In the genomic region with DNA sequence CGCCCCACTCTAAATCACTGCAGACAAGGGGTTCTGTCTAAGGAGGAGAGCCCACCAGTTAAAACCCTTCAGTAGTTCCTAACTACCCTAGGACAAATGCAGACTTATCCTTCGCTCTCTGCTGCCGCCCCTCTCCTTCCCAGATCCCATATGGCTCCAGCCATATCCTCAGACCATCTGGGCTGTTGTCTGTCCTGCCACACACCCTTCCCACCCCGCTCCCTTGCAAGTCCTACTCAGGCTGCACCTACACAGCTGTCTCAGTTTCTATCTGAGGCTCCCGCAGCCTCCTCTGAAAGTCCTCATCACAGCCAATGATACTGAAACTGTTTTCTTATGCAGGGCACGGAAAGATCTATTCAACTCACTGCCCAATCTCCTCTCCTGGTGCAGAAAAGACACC, we compare ENCODE assay signal across 9 cellular contexts. TPM values are rescaled to one million over a fixed set of nuclear protein-coding genes. Genes with fewer than 3 reads are reported as not detected.
A peak's percentile ranks its signal among the peaks of the same experiment; 100 is the strongest.
DNase-seq lines count a peak whose midpoint lies in the region; ATAC-seq and TF ChIP-seq lines count a peak whose summit lies in the region.
"Had no signal": no experiment of that assay in that cellular context is flagged by ENCODE, and none has a peak within 500 bp of the region (broad histone marks: within the 10 kb centered on the region; RNA-seq: fewer than 3 reads in every experiment).

No MANE protein-coding gene starts in this region.

- ATAC-seq in GM18870 (IDR thresholded peaks at IDR 0.05; ENCODE audit: unreplicated experiment): peak; percentile 59
- ATAC-seq in HG02610 (IDR thresholded peaks at IDR 0.05; ENCODE audit: unreplicated experiment): peak; percentile 55
- ATAC-seq in T-cell (replicated peaks in 1 of 4): no peak
- ATAC-seq in GM18505 (IDR thresholded peaks at IDR 0.05; ENCODE audit: unreplicated experiment): no peak

- H3K36me3 Mint-ChIP-seq in T-cell (peaks cover 18% of the 10 kb centered on the region), nephron (ENCODE audit: low read depth) (peaks cover 19% of the 10 kb centered on the region)

- peak overlapping the region; percentile 75 to 87 (median 82) for H3K4me3 Mint-ChIP-seq in T-cell
- H3K4me3 Mint-ChIP-seq in nephron: peak overlapping the region; percentile 82 to 90 (median 88)

- no peak for TF ChIP-seq CTCF in nephron (IDR thresholded peaks at IDR 0.05; ENCODE audit: unreplicated experiment in 3 of 3)

- H3K4me1 Mint-ChIP-seq in T-cell (peaks cover 14 to 19% (median 17%) of the 10 kb centered on the region in 3 donors), nephron (peaks cover 13% of the 10 kb centered on the region)

- DNase-seq in T-cell (no peak), ureter (ENCODE audit: low spot score) (no peak), NCI-H69 (lab: John Stamatoyannopoulos, UW) (no peak), DMS79 treated with DMSO at 0.1 percent for 48 hours (lab: John Stamatoyannopoulos, UW) (no peak)

- POLR2A ChIA-PET in T-cell (lab: Charles Lee): interaction anchor here in 1 of 2 donors (1.0 kb wide), 1 partner anchor 10 kb away, joined by 3 read pairs; a partner anchor contains a TSS

- no peak for TF ChIP-seq POLR2A in GM18505 (IDR thresholded peaks at IDR 0.05; ENCODE audit: borderline replicate concordance, extremely low read depth, insufficient read depth, insufficient read length)

- H3K27ac Mint-ChIP-seq in T-cell: peak overlapping the region; percentile 71 to 74
- H3K27ac Mint-ChIP-seq in nephron: peak overlapping the region in 2 of 3 experiments; percentile 35 to 91

- H3K27me3 Mint-ChIP-seq in T-cell: no peaks in the 10 kb centered on the region
- no peaks in the 10 kb centered on the region for H3K27me3 Mint-ChIP-seq in nephron (ENCODE audit: low read depth)

- CTCF ChIA-PET in T-cell (lab: Charles Lee): no interaction called here

- H3K9me3 Mint-ChIP-seq in T-cell: no peaks in the 10 kb centered on the region
- no peaks in the 10 kb centered on the region for H3K9me3 Mint-ChIP-seq in nephron

RNA-seq across cellular contexts. Expression of a gene that starts 0.7 kb away (rescaled TPM):
- total RNA-seq in T-cell: 10 to 100 TPM in 3 of 5 donors, 1 to 10 TPM in 2; 7.6 to 21.3 (median 19.3) TPM
- total RNA-seq in ureter: 29.8 TPM

RNA-seq across cellular contexts. Expression of a gene that starts 10.0 kb away (rescaled TPM):
- total RNA-seq in T-cell: 100 to 1,000 TPM in 3 of 5 donors, 10 to 100 TPM in 2; 92.3 to 122 (median 102) TPM
- total RNA-seq in ureter: 77.9 TPM

RNA-seq across cellular contexts. Expression of a gene that starts 12.9 kb away (rescaled TPM):
- total RNA-seq in T-cell (10 to 100 TPM; 31.8 to 66.4 (median 56.9) TPM), ureter (42.1 TPM)

RNA-seq across cellular contexts. Expression of a gene that starts 18.7 kb away (rescaled TPM):
- total RNA-seq in T-cell: 10 to 100 TPM in 3 of 5 donors, 1 to 10 TPM in 2; 4.5 to 15.3 (median 13.1) TPM
- 1.2 TPM for total RNA-seq in ureter

RNA-seq across cellular contexts. Expression of a gene that starts 28.1 kb away (rescaled TPM):
- 1 to 10 TPM in 1 of 5 donors, under 1 TPM in 2, not detected in 2; 0.43 to 1.1 (median 0.55) TPM for total RNA-seq in T-cell
- 17.0 TPM for total RNA-seq in ureter
- total RNA-seq: lung microvascular endothelial cell had no signal

Comparison
In these comparisons a context has a peak if more than half of its experiments do, and no peak if none do; other contexts are left out.
1. ATAC-seq: peak in GM18870 (single experiment) and HG02610 (single experiment); none in T-cell (0 of 4) and GM18505 (single experiment).